ENCODE assay signal across 19 cellular contexts in genomic region chr14:26867171-26867757, GRCh38.
DNase-seq lines count a peak whose midpoint lies in the region; ATAC-seq, FAIRE-seq and TF ChIP-seq lines count a peak whose summit lies in the region.
"Had no signal": no experiment of that assay in that cellular context is flagged by ENCODE, and none has a peak within 500 bp of the region (broad histone marks: within the 10 kb centered on the region; RNA-seq: fewer than 3 reads in every experiment).

No MANE protein-coding gene starts in this region.

- CTCF ChIA-PET in CD4-positive, alpha-beta memory T cell (lab: Charles Lee; ENCODE audit: partially characterized antibody), result no interaction called here

- POLR2A ChIA-PET in CD4-positive, alpha-beta memory T cell (lab: Charles Lee; ENCODE audit: partially characterized antibody), result no interaction called here

- H3K9me3 Mint-ChIP-seq in astrocyte (ENCODE audit: unreplicated experiment), result no peaks in the 10 kb centered on the region
- peaks cover 2 to 19% (median 9%) of the 10 kb centered on the region in 8 donors for H3K9me3 Mint-ChIP-seq in CD4-positive, alpha-beta memory T cell
- H3K9me3 Mint-ChIP-seq: stimulated activated naive CD8-positive, alpha-beta T cell treated with anti-CD3 and anti-CD28 coated beads, Interleukin-15, Interleukin-2, amounts not matched to agents 100 ng/mL and 50 ng/mL, for 24 hours had no signal

- H3K27ac ChIP-seq in astrocyte (ENCODE audit: low read depth, low read length), result no peak overlapping the region
- no peak overlapping the region for H3K27ac ChIP-seq in CD4-positive, alpha-beta memory T cell (ENCODE audit: low read depth, low read length)
- H3K27ac ChIP-seq: BLaER1 treated with 17β-estradiol and CSF1 and Interleukin-3, amounts not matched to agents 10 nM and 100 nM; HL-60; RWPE1 had no signal

- H3K4me2 ChIP-seq in astrocyte (ENCODE audit: low read length), result no peak overlapping the region
- H3K4me2 ChIP-seq: BLaER1 treated with 17β-estradiol and CSF1 and Interleukin-3, amounts not matched to agents 10 nM and 100 nM had no signal

- peaks cover 4% of the 10 kb centered on the region for H3K4me1 ChIP-seq in astrocyte (ENCODE audit: insufficient read depth, low read length)
- no peaks in the 10 kb centered on the region for H3K4me1 ChIP-seq in CD4-positive, alpha-beta memory T cell (ENCODE audit: insufficient read depth, low read length)

- intact Hi-C loops in CD4-positive, alpha-beta memory T cell (cut with micrococcal nuclease), result no loop called here
- intact Hi-C loops in left cardiac atrium (cut with DNase I), result no loop called here

- no peaks in the 10 kb centered on the region for H3K36me3 Mint-ChIP-seq in astrocyte (ENCODE audit: low read depth, unreplicated experiment)
- no peaks in the 10 kb centered on the region for H3K36me3 Mint-ChIP-seq in CD4-positive, alpha-beta memory T cell

- H3K4me3 Mint-ChIP-seq in astrocyte (ENCODE audit: unreplicated experiment), result no peak overlapping the region
- no peak overlapping the region for H3K4me3 Mint-ChIP-seq in CD4-positive, alpha-beta memory T cell
- H3K4me3 Mint-ChIP-seq: activated CD8-positive, alpha-beta T cell treated with anti-CD3 and anti-CD28 coated beads, Interleukin-2, amount 10 ng/mL, durations not matched to agents 7 days and 5 days; central memory CD8-positive, alpha-beta T cell; stimulated activated naive CD8-positive, alpha-beta T cell treated with anti-CD3 and anti-CD28 coated beads, Interleukin-15, Interleukin-2, amounts not matched to agents 100 ng/mL and 50 ng/mL, for 24 hours had no signal

- H4K20me1 ChIP-seq in astrocyte (ENCODE audit: insufficient read depth, low read length), result no peaks in the 10 kb centered on the region
- H4K20me1 ChIP-seq: BLaER1 treated with 17β-estradiol and CSF1 and Interleukin-3, amounts not matched to agents 10 nM and 100 nM had no signal

- no peak overlapping the region for H3K27ac Mint-ChIP-seq in astrocyte (ENCODE audit: unreplicated experiment)
- H3K27ac Mint-ChIP-seq in CD4-positive, alpha-beta memory T cell, result no peak overlapping the region
- H3K27ac Mint-ChIP-seq: activated CD8-positive, alpha-beta T cell treated with anti-CD3 and anti-CD28 coated beads, Interleukin-2, amount 10 ng/mL, durations not matched to agents 7 days and 5 days; stimulated activated naive CD8-positive, alpha-beta T cell treated with anti-CD3 and anti-CD28 coated beads, Interleukin-15, Interleukin-2, amounts not matched to agents 100 ng/mL and 50 ng/mL, for 24 hours had no signal

- in situ Hi-C loops in KBM-7 (cut with MboI; ENCODE audit: low pct_unique_long_range_greater_than_20kb, low sequenced_read_pairs), result no loop called here

- no peak overlapping the region for H3K9ac ChIP-seq in astrocyte (ENCODE audit: low read length)
- H3K9ac ChIP-seq: BLaER1 treated with 17β-estradiol and CSF1 and Interleukin-3, amounts not matched to agents 10 nM and 100 nM had no signal

- FAIRE-seq in astrocyte (lab: Jason Lieb, UNC), result no peak
- FAIRE-seq: endothelial cell of umbilical vein had no signal

- H3K4me1 Mint-ChIP-seq in astrocyte (ENCODE audit: low read depth, unreplicated experiment), result no peaks in the 10 kb centered on the region
- H3K4me1 Mint-ChIP-seq in CD4-positive, alpha-beta memory T cell, result no peaks in the 10 kb centered on the region
- H3K4me1 Mint-ChIP-seq: central memory CD8-positive, alpha-beta T cell had no signal

- no peaks in the 10 kb centered on the region for H3K36me3 ChIP-seq in astrocyte (ENCODE audit: insufficient read depth, low read length)
- H3K36me3 ChIP-seq in CD4-positive, alpha-beta memory T cell (ENCODE audit: insufficient read depth, low read length), result no peaks in the 10 kb centered on the region
- H3K36me3 ChIP-seq: BLaER1 treated with 17β-estradiol and CSF1 and Interleukin-3, amounts not matched to agents 10 nM and 100 nM had no signal

- no peak overlapping the region for H2AFZ ChIP-seq in astrocyte (ENCODE audit: low read depth, low read length)

- peaks cover 32% of the 10 kb centered on the region for H3K27me3 ChIP-seq in astrocyte (ENCODE audit: insufficient read depth, low read length)
- H3K27me3 ChIP-seq in CD4-positive, alpha-beta memory T cell (ENCODE audit: insufficient read depth, low read length), result no peaks in the 10 kb centered on the region

- H3K27me3 Mint-ChIP-seq in astrocyte (ENCODE audit: low read depth, unreplicated experiment), result peaks cover 47% of the 10 kb centered on the region
- H3K27me3 Mint-ChIP-seq in CD4-positive, alpha-beta memory T cell, result no peaks in the 10 kb centered on the region
- H3K27me3 Mint-ChIP-seq: central memory CD8-positive, alpha-beta T cell; stimulated activated naive CD8-positive, alpha-beta T cell treated with anti-CD3 and anti-CD28 coated beads, Interleukin-15, Interleukin-2, amounts not matched to agents 100 ng/mL and 50 ng/mL, for 24 hours had no signal

- DNase-seq in Daoy (ENCODE audit: low read depth), result peak; percentile 64
- DNase-seq in NCI-H1092 treated with DMSO at 0.1 percent for 48 hours (lab: John Stamatoyannopoulos, UW), result peak; percentile 22
- peak; percentile 50 for DNase-seq in astrocyte (ENCODE audit: low read depth)
- DNase-seq in kidney glomerular epithelial cell (lab: John Stamatoyannopoulos, UW), result peak; percentile 64
- no peak for DNase-seq in CD4-positive, alpha-beta memory T cell
- DNase-seq in GDM1 (lab: John Stamatoyannopoulos, UW), result no peak
- no peak for DNase-seq in KBM-7
- no peak for DNase-seq in left cardiac atrium
- DNase-seq: activated CD8-positive, alpha-beta T cell treated with anti-CD3 and anti-CD28 coated beads, Interleukin-2, amount 10 ng/mL, durations not matched to agents 7 days and 5 days; activated naive CD4-positive, alpha-beta T cell treated with Interleukin-2 at 50 U/mL for 16 hours; NCI-H2227 treated with DMSO at 0.1 percent for 48 hours; T-helper 9 cell had no signal

- H3K4me3 ChIP-seq in astrocyte (ENCODE audit: insufficient read depth, low read depth, low read length), result no peak overlapping the region
- H3K4me3 ChIP-seq in CD4-positive, alpha-beta memory T cell (ENCODE audit: low read length in 2 of 2), result no peak overlapping the region
- H3K4me3 ChIP-seq: BLaER1 treated with 17β-estradiol and CSF1 and Interleukin-3, amounts not matched to agents 10 nM and 100 nM; lung had no signal

- no peak for TF ChIP-seq CTCF in astrocyte (IDR thresholded peaks at IDR 0.05; ENCODE audit: insufficient read depth, low read depth, low read length)

- no peaks in the 10 kb centered on the region for H3K79me2 ChIP-seq in astrocyte (ENCODE audit: insufficient read depth, low read length)

- no peak for ATAC-seq in left cardiac atrium
- ATAC-seq: activated CD8-positive, alpha-beta T cell treated with anti-CD3 and anti-CD28 coated beads, Interleukin-2, amount 10 ng/mL, durations not matched to agents 7 days and 5 days had no signal

- no peaks in the 10 kb centered on the region for H3K9me3 ChIP-seq in astrocyte (ENCODE audit: insufficient read depth, low read depth, low read length)
- H3K9me3 ChIP-seq in CD4-positive, alpha-beta memory T cell (ENCODE audit: control insufficient read depth in 1 of 2, low read length in 2 of 2), result no peaks in the 10 kb centered on the region
- H3K9me3 ChIP-seq: BLaER1 treated with 17β-estradiol and CSF1 and Interleukin-3, amounts not matched to agents 10 nM and 100 nM had no signal

Comparison
In these comparisons a context has a peak if more than half of its experiments do, and no peak if none do; other contexts are left out.
1. DNase-seq: peak in Daoy (single experiment), NCI-H1092 treated with DMSO at 0.1 percent for 48 hours (single experiment), astrocyte (single experiment) and kidney glomerular epithelial cell (single experiment); none in CD4-positive, alpha-beta memory T cell (0 of 5), GDM1 (single experiment), KBM-7 (single experiment) and left cardiac atrium (single experiment).